In the genomic region with DNA sequence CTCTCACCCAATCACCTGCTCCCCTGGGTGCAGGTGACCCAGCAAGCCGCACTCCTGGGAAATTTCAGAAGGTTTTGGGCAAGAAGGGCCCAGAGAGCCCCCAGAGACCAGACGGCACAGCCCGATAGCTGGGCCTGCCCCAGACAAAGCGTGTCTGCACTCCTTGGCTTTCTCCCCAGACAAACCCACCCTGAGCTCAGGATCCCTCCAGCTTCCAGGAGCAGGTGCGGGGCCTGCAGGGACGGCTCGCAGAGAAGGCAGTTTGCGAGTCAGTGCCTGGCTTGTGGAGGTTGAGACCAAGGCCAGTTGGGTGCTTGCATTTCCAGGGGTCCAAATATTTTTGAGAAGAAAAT, we compare ENCODE assay signal across 22 cellular contexts. TPM values are rescaled to one million over a fixed set of nuclear protein-coding genes. Genes with fewer than 3 reads are reported as not detected.
A peak's percentile ranks its signal among the peaks of the same experiment; 100 is the strongest.
DNase-seq lines count a peak whose midpoint lies in the region; ATAC-seq, FAIRE-seq and TF ChIP-seq lines count a peak whose summit lies in the region.
"Had no signal": no experiment of that assay in that cellular context is flagged by ENCODE, and none has a peak within 500 bp of the region (broad histone marks: within the 10 kb centered on the region; RNA-seq: fewer than 3 reads in every experiment).

No MANE protein-coding gene starts in this region.

- H2AFZ ChIP-seq in OCI-LY7 (ENCODE audit: low read length): no peak overlapping the region

- H3K9me2 ChIP-seq in OCI-LY7 (ENCODE audit: insufficient read depth, low read length): no peaks in the 10 kb centered on the region

- H3K9me3 ChIP-seq in HEK293 (ENCODE audit: control insufficient read depth, insufficient read depth, low read depth, low read length) (no peaks in the 10 kb centered on the region), OCI-LY7 (ENCODE audit: low read length) (no peaks in the 10 kb centered on the region), kidney (ENCODE audit: control insufficient read depth in 1 of 2, low read length in 2 of 2) (no peaks in the 10 kb centered on the region), gastrocnemius medialis (no peaks in the 10 kb centered on the region)
- H3K9me3 ChIP-seq: MG63 had no signal

- H3K4me3 ChIP-seq in HEK293 (ENCODE audit: low read depth, low read length) (no peak overlapping the region), OCI-LY7 (ENCODE audit: low read depth, low read length, poor library complexity, severe bottlenecking) (peak overlapping the region; percentile 67), kidney (ENCODE audit: low read length in 2 of 2) (no peak overlapping the region), gastrocnemius medialis (no peak overlapping the region)
- H3K4me3 ChIP-seq: MG63 had no signal

- no peaks in the 10 kb centered on the region for H4K20me1 ChIP-seq in OCI-LY7 (ENCODE audit: insufficient read depth, low read length)

- peak overlapping the region; percentile 88 for H3K4me2 ChIP-seq in OCI-LY7 (ENCODE audit: low read length)

- H3K27ac ChIP-seq in HEK293 (ENCODE audit: extremely low read depth, low read depth, low read length) (no peak overlapping the region), OCI-LY7 (ENCODE audit: low read depth, low read length, poor library complexity, severe bottlenecking) (peak overlapping the region; percentile 91), kidney (ENCODE audit: low read depth in 2 of 2, low read length in 2 of 2) (no peak overlapping the region), gastrocnemius medialis (no peak overlapping the region)

- POLR2A ChIA-PET in HEK293 (lab: Yijun Ruan, JAX) (no interaction called here), OCI-LY7 (lab: Charles Lee) (interaction anchor here (0.9 to 1.6 kb wide), 6 partner anchors 12 to 96 kb away, joined by 3 to 6 read pairs (median 3); no protein-coding TSS in a partner anchor)

- TF ChIP-seq CTCF in HEK293 (tag by site-specific recombination; IDR thresholded peaks at IDR 0.05) (no peak), OCI-LY7 (conservative IDR thresholded peaks at IDR 0.05; ENCODE audit: low read length) (no peak), kidney (IDR thresholded peaks at IDR 0.05; ENCODE audit: borderline replicate concordance, extremely low read depth, insufficient read depth) (no peak), gastrocnemius medialis (IDR thresholded peaks at IDR 0.05 in 4 of 5, conservative IDR thresholded peaks at IDR 0.05 in 1 of 5) (no peak)

- H3K36me3 ChIP-seq in HEK293 (ENCODE audit: control insufficient read depth in 2 of 2, insufficient read depth in 1 of 2, low read length in 2 of 2): peaks cover 9 to 12% of the 10 kb centered on the region in 2 experiments; a peak in 2 of 3 replicates
- H3K36me3 ChIP-seq in OCI-LY7 (ENCODE audit: insufficient read depth, low read length): no peaks in the 10 kb centered on the region
- H3K36me3 ChIP-seq in kidney (ENCODE audit: control insufficient read depth in 1 of 2, insufficient read depth in 2 of 2, low read length in 2 of 2): peaks cover 0 to 4% of the 10 kb centered on the region in 2 donors
- H3K36me3 ChIP-seq in gastrocnemius medialis: no peaks in the 10 kb centered on the region
- H3K36me3 ChIP-seq: MG63 had no signal

- no TSS peak for BruUV-seq in OCI-LY7 (replicated peaks; lab: Mats Ljungman, UMichigan)

- H3K4me1 ChIP-seq in HEK293 (ENCODE audit: control insufficient read depth, insufficient read depth, low read length) (peaks cover 11% of the 10 kb centered on the region), OCI-LY7 (ENCODE audit: insufficient read depth, low read length, poor library complexity, severe bottlenecking) (peaks cover 76% of the 10 kb centered on the region), kidney (ENCODE audit: control insufficient read depth in 1 of 2, insufficient read depth in 1 of 2, low read depth in 1 of 2, low read length in 2 of 2) (peaks cover 7 to 18% of the 10 kb centered on the region in 2 donors), gastrocnemius medialis (no peaks in the 10 kb centered on the region)

- in situ Hi-C loops in gastrocnemius medialis (cut with MboI; ENCODE audit: low sequenced_read_pairs in 4 of 4): no loop called here

- DNase-seq in OCI-LY7 (ENCODE audit: low spot score) (no peak), kidney (peak; percentile 20), gastrocnemius medialis (no peak), HuH-7 (ENCODE audit: low spot score) (no peak)
- DNase-seq: C1 segment of cervical spinal cord; CD8-positive, alpha-beta T cell; DND-41; MG63; NCI-H1048; NCI-H1417 treated with DMSO at 0.1 percent for 48 hours; NCI-H187; NCI-H69; SW 1271 had no signal

- TF ChIP-seq POLR2A in gastrocnemius medialis (IDR thresholded peaks at IDR 0.05): no peak

- ATAC-seq in gastrocnemius medialis (no peak), HG02981 (IDR thresholded peaks at IDR 0.05; ENCODE audit: unreplicated experiment) (no peak), HG02852 (IDR thresholded peaks at IDR 0.05; ENCODE audit: unreplicated experiment) (no peak)
- ATAC-seq: CD8-positive, alpha-beta T cell; HCT116; Right ventricle myocardium inferior had no signal

- intact Hi-C loops in OCI-LY7 (cut with micrococcal nuclease; ENCODE audit: unreplicated experiment): loop anchor here (2.0 to 5.0 kb wide), 2 partner anchors 99 to 193 kb away; no protein-coding TSS in a partner anchor
- intact Hi-C loops in kidney (cut with DNase I): no loop called here
- intact Hi-C loops in gastrocnemius medialis (cut with DNase I; ENCODE audit: low total_unique reads): no loop called here

- FAIRE-seq in kidney (lab: Jason Lieb, UNC): no peak
- FAIRE-seq: GM12892, H1, RCC 7860 had no signal

- H3K79me2 ChIP-seq in OCI-LY7 (ENCODE audit: insufficient read depth, low read depth, low read length): peaks cover 15% of the 10 kb centered on the region; the same call in 1 of the 2 replicates

- CTCF ChIA-PET in HEK293 (lab: Yijun Ruan, JAX): no interaction called here
- CTCF ChIA-PET in OCI-LY7 (lab: Charles Lee; ENCODE audit: unreplicated experiment): no interaction called here

- H3K27me3 ChIP-seq in gastrocnemius medialis: peaks cover 13 to 18% (median 16%) of the 10 kb centered on the region in 3 donors

- H3K9ac ChIP-seq in kidney (ENCODE audit: low read length in 2 of 2): no peak overlapping the region

TF ChIP-seq in HEK293, 187 proteins besides CTCF, POLR2A, EP300 and RAD21:
- 0 out of 2 replicates have a peak, but pooled peaks have one; percentile 3 for TF ChIP-seq ZIC2 (tag by site-specific recombination; IDR thresholded peaks at IDR 0.05)
- no peak for TF ChIP-seq ZNF354C (tag by site-specific recombination; IDR thresholded peaks at IDR 0.05; ENCODE audit: borderline replicate concordance, low read depth)
- TF ChIP-seq, protein P1, sequence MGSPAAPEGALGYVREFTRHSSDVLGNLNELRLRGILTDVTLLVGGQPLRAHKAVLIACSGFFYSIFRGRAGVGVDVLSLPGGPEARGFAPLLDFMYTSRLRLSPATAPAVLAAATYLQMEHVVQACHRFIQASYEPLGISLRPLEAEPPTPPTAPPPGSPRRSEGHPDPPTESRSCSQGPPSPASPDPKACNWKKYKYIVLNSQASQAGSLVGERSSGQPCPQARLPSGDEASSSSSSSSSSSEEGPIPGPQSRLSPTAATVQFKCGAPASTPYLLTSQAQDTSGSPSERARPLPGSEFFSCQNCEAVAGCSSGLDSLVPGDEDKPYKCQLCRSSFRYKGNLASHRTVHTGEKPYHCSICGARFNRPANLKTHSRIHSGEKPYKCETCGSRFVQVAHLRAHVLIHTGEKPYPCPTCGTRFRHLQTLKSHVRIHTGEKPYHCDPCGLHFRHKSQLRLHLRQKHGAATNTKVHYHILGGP (tag by site-specific recombination; IDR thresholded peaks at IDR 0.05): no peak

RNA-seq across cellular contexts. Expression of gene PDE9A, which starts 6.7 kb away (rescaled TPM):
- total RNA-seq in OCI-LY7 (2014; rRNA removed; shearing (Covaris generic)): 8.0 and 11.4 TPM in 2 replicates
- total RNA-seq in OCI-LY7 (2022) (20.3 and 22.4 TPM in 2 replicates), kidney (39.0 TPM), gastrocnemius medialis (1 to 10 TPM; 1.4 to 4.5 (median 1.8) TPM)
- polyA plus RNA-seq in kidney (ENCODE audit: insufficient read depth, low read depth, low replicate concordance): 30.1 TPM
- total RNA-seq: LHCN-M2 had no signal
